9 cellular contexts compared by ENCODE assay signal in genomic region chr17:78361227-78361683, GRCh38. TPM values are rescaled to one million over a fixed set of nuclear protein-coding genes. Genes with fewer than 3 reads are reported as not detected.
DNase-seq lines count a peak whose midpoint lies in the region; ATAC-seq, FAIRE-seq and TF ChIP-seq lines count a peak whose summit lies in the region.
"Had no signal": no experiment of that assay in that cellular context is flagged by ENCODE, and none has a peak within 500 bp of the region (broad histone marks: within the 10 kb centered on the region; RNA-seq: fewer than 3 reads in every experiment).

No MANE protein-coding gene starts in this region.

- H2BK5ac ChIP-seq in H1 (ENCODE audit: low read depth, low read length) (peak overlapping the region; percentile 92), neuronal stem cell (ENCODE audit: low read length) (peak overlapping the region; percentile 99)

- H3K9me3 ChIP-seq in CD4-positive, CD25-positive, alpha-beta regulatory T cell (ENCODE audit: control insufficient read depth in 2 of 2, low read length in 2 of 2): no peaks in the 10 kb centered on the region
- H3K9me3 ChIP-seq in HUES48 (ENCODE audit: control insufficient read depth, insufficient read depth, low read length): no peaks in the 10 kb centered on the region
- no peaks in the 10 kb centered on the region for H3K9me3 ChIP-seq in H1 (ENCODE audit: insufficient read depth in 2 of 2, low read depth in 1 of 2, low read length in 1 of 2)
- no peaks in the 10 kb centered on the region for H3K9me3 ChIP-seq in neuronal stem cell (replicated peaks in 1 of 2; ENCODE audit: control insufficient read depth in 2 of 2, insufficient read depth in 1 of 2, low read depth in 1 of 2, low read length in 2 of 2)

- H2AK5ac ChIP-seq in H1 (ENCODE audit: low read depth, low read length): peak overlapping the region; percentile 59; the same call in 1 of the 2 replicates
- H2AK5ac ChIP-seq in neuronal stem cell (ENCODE audit: low read depth, low read length): peak overlapping the region; percentile 40

- no peak for TF ChIP-seq EP300 in H1 (IDR thresholded peaks at IDR 0.05; ENCODE audit: borderline replicate concordance in 1 of 2, low read depth in 2 of 2, low read length in 2 of 2)

- peak overlapping the region; percentile 96 for H3K4ac ChIP-seq in H1 (replicated peaks; ENCODE audit: insufficient read length, low read depth, low read length)
- peak overlapping the region; percentile 32 for H3K4ac ChIP-seq in neuronal stem cell (ENCODE audit: low read length)

- H2BK12ac ChIP-seq in H1 (ENCODE audit: low read depth, low read length) (peak overlapping the region; percentile 92), neuronal stem cell (ENCODE audit: low read length) (peak overlapping the region; percentile 33)

- H3K79me2 ChIP-seq in H1 (ENCODE audit: control insufficient read depth in 1 of 2, insufficient read depth in 2 of 2, low read length in 2 of 2): peaks cover 8 to 28% of the 10 kb centered on the region in 2 experiments; a peak in 3 of 4 replicates

- POLR2A ChIA-PET in H1 (lab: Charles Lee; ENCODE audit: partially characterized antibody): interaction anchor here (0.6 to 4.9 kb wide), 10 partner anchors 8 to 124 kb away, joined by 3 to 29 read pairs (median 8); no protein-coding TSS in a partner anchor

- peak overlapping the region; percentile 57 for H4K8ac ChIP-seq in H1 (ENCODE audit: extremely low read depth, insufficient read depth, low read length)
- no peak overlapping the region for H4K8ac ChIP-seq in neuronal stem cell (ENCODE audit: low read depth, low read length)

- peak overlapping the region; percentile 65; the same call in 1 of the 2 replicates for H2BK15ac ChIP-seq in H1 (ENCODE audit: low read length)
- H2BK15ac ChIP-seq in neuronal stem cell (ENCODE audit: low read length): no peak overlapping the region

- H3K56ac ChIP-seq in H1 (replicated peaks; ENCODE audit: insufficient read length, low read depth, low read length): no peak overlapping the region

- TF ChIP-seq RAD21 in H1 (IDR thresholded peaks at IDR 0.05 in 1 of 2, conservative IDR thresholded peaks at IDR 0.05 in 1 of 2; ENCODE audit: low read depth in 2 of 2, low read length in 2 of 2): no peak

- H4K5ac ChIP-seq in H1 (ENCODE audit: insufficient read length, low read depth, low read length): peak overlapping the region; percentile 56

- no peak overlapping the region for H3K4me3 ChIP-seq in CD4-positive, CD25-positive, alpha-beta regulatory T cell (ENCODE audit: low read depth, low read length)
- H3K4me3 ChIP-seq in HUES48 (ENCODE audit: low read depth, low read length): peak overlapping the region; percentile 82
- peak overlapping the region; percentile 1 to 81 (median 61); a peak in 6 of 8 replicates for H3K4me3 ChIP-seq in H1 (ENCODE audit: extremely low read depth in 1 of 4, insufficient read depth in 2 of 4, low read depth in 3 of 4, low read length in 4 of 4)
- peak overlapping the region in 1 of 2 donors; percentile 62 for H3K4me3 ChIP-seq in neuronal stem cell (ENCODE audit: low read length in 2 of 2)

- H3K79me1 ChIP-seq in H1 (ENCODE audit: low read depth, low read length) (no peaks in the 10 kb centered on the region), neuronal stem cell (ENCODE audit: low read depth, low read length) (peaks cover 12% of the 10 kb centered on the region)

- peaks cover 16 to 20% of the 10 kb centered on the region in 2 experiments for H4K20me1 ChIP-seq in H1 (replicated peaks in 1 of 2; ENCODE audit: control insufficient read depth in 1 of 2, insufficient read depth in 2 of 2, low read length in 2 of 2)

- peak overlapping the region; percentile 66 to 92 for H3K4me2 ChIP-seq in H1 (ENCODE audit: insufficient read depth in 1 of 2, low read depth in 2 of 2, low read length in 2 of 2)
- peak overlapping the region; percentile 99 for H3K4me2 ChIP-seq in neuronal stem cell (ENCODE audit: insufficient read depth, low read length, poor library complexity, severe bottlenecking)

- peaks cover 18% of the 10 kb centered on the region for H3K36me3 ChIP-seq in CD4-positive, CD25-positive, alpha-beta regulatory T cell (ENCODE audit: control insufficient read depth, insufficient read depth, low read length)
- H3K36me3 ChIP-seq in HUES48 (ENCODE audit: control insufficient read depth, insufficient read depth, low read length) (peaks cover 14% of the 10 kb centered on the region), H1 (ENCODE audit: control insufficient read depth in 2 of 4, insufficient read depth in 4 of 4, low read length in 3 of 4) (peaks cover 2 to 19% (median 7%) of the 10 kb centered on the region in 4 experiments; a peak in 5 of 8 replicates), neuronal stem cell (replicated peaks in 1 of 2; ENCODE audit: control insufficient read depth in 2 of 2, insufficient read depth in 2 of 2, low read length in 2 of 2) (peaks cover 13 to 28% of the 10 kb centered on the region in 2 donors)

- 35% methylated on average over 10 of the region's 12 CpGs; no CpG with 5 or more reads in 1 of the 2 experiments for WGBS in H1 (ENCODE audit: extremely low coverage in 1 of 2, insufficient coverage in 1 of 2, insufficient read length in 1 of 2, insufficient replicate concordance in 2 of 2, low coverage in 1 of 2, low lambda C conversion rate in 2 of 2, missing lambda C conversion rate in 1 of 2), 2 experiments
- WGBS in neuronal stem cell (ENCODE audit: extremely low coverage in 2 of 2, insufficient read length in 2 of 2, insufficient replicate concordance in 1 of 2), 2 donors: no CpG with 5 or more reads among the region's 12 CpGs

- H3K4me3 Mint-ChIP-seq in CD4-positive, CD25-positive, alpha-beta regulatory T cell: peak overlapping the region; percentile 72 to 92 (median 84)

- H2BK120ac ChIP-seq in H1 (replicated peaks; ENCODE audit: low read depth, low read length): peak overlapping the region; percentile 66
- H2BK120ac ChIP-seq in neuronal stem cell (ENCODE audit: low read depth, low read length): peak overlapping the region; percentile 38

- H3K9ac ChIP-seq in HUES48 (ENCODE audit: low read depth, low read length): no peak overlapping the region
- no peak overlapping the region; a peak in 1 of 7 replicates for H3K9ac ChIP-seq in H1 (replicated peaks in 1 of 4; ENCODE audit: extremely low read depth in 1 of 4, low read depth in 3 of 4, low read length in 3 of 4)
- no peak overlapping the region for H3K9ac ChIP-seq in neuronal stem cell (ENCODE audit: low read depth, low read length, poor library complexity)

- 0 out of 2 replicates have a peak overlapping the region, but pooled peaks have one; percentile 80 for H2BK20ac ChIP-seq in H1 (ENCODE audit: low read length)

- peaks cover 2 to 41% (median 8%) of the 10 kb centered on the region in 4 donors for H3K4me1 Mint-ChIP-seq in CD4-positive, CD25-positive, alpha-beta regulatory T cell

- H4K91ac ChIP-seq in H1 (replicated peaks; ENCODE audit: insufficient read length, low read length) (peak overlapping the region; percentile 92), neuronal stem cell (ENCODE audit: low read depth, low read length, poor library complexity) (no peak overlapping the region)

- DNase-seq in CD4-positive, CD25-positive, alpha-beta regulatory T cell: no peak
- DNase-seq in H1 (ENCODE audit: low read depth in 1 of 2, low spot score in 2 of 2) (no peak), neuronal stem cell (ENCODE audit: low spot score) (no peak), KBM-7 (no peak), NCI-H1092 treated with DMSO at 0.1 percent for 48 hours (lab: John Stamatoyannopoulos, UW) (no peak)

- peaks cover 14% of the 10 kb centered on the region for H3K23me2 ChIP-seq in H1 (ENCODE audit: low read depth, low read length)

- H3K18ac ChIP-seq in H1 (ENCODE audit: extremely low read depth, low read length): peak overlapping the region; percentile 95
- H3K18ac ChIP-seq in neuronal stem cell (ENCODE audit: low read length): peak overlapping the region; percentile 82

- peak overlapping the region in 2 of 3 donors; percentile 85 to 90 for H3K27ac Mint-ChIP-seq in CD4-positive, CD25-positive, alpha-beta regulatory T cell

- no peak for ATAC-seq in CD4-positive, CD25-positive, alpha-beta regulatory T cell (ENCODE audit: low read depth in 2 of 2)
- ATAC-seq in GM18505 (IDR thresholded peaks at IDR 0.05; ENCODE audit: unreplicated experiment) (no peak), GM21528 (IDR thresholded peaks at IDR 0.05; ENCODE audit: low FRiP score, unreplicated experiment) (no peak)

- FAIRE-seq in H1 (lab: Jason Lieb, UNC): peak; percentile 57

- H3K27ac ChIP-seq in CD4-positive, CD25-positive, alpha-beta regulatory T cell (ENCODE audit: insufficient read depth, low read length, poor library complexity, severe bottlenecking): no peak overlapping the region
- peak overlapping the region; percentile 81 for H3K27ac ChIP-seq in HUES48 (ENCODE audit: low read depth, low read length)
- 0 out of 2 replicates have a peak overlapping the region, but pooled peaks have one; percentile 23 for H3K27ac ChIP-seq in H1 (ENCODE audit: low read depth, low read length)
- H3K27ac ChIP-seq in neuronal stem cell (replicated peaks; ENCODE audit: low read length): no peak overlapping the region
- H3K27ac ChIP-seq: HL-60 had no signal

- in situ Hi-C loops in KBM-7 (cut with MboI; ENCODE audit: low pct_unique_long_range_greater_than_20kb, low sequenced_read_pairs): no loop called here

- TF ChIP-seq POLR2A in H1 (IDR thresholded peaks at IDR 0.05; ENCODE audit: control extremely low read depth in 1 of 2, low read depth in 2 of 2, low read length in 2 of 2): no peak
- no peak for TF ChIP-seq POLR2A in GM18505 (IDR thresholded peaks at IDR 0.05; ENCODE audit: borderline replicate concordance, extremely low read depth, insufficient read depth, insufficient read length)

- H3K14ac ChIP-seq in H1 (ENCODE audit: insufficient read length) (no peak overlapping the region), neuronal stem cell (ENCODE audit: low read length) (no peak overlapping the region)

- TF ChIP-seq CTCF in H1 (IDR thresholded peaks at IDR 0.05; ENCODE audit: control extremely low read depth in 1 of 3, insufficient read depth in 1 of 3, low read depth in 1 of 3, low read length in 3 of 3): no peak

- H2AFZ ChIP-seq in H1 (ENCODE audit: low read length) (no peak overlapping the region), neuronal stem cell (ENCODE audit: low read length) (peak overlapping the region; percentile 91)

- H3K23ac ChIP-seq in H1 (ENCODE audit: insufficient read length): no peak overlapping the region
- H3K23ac ChIP-seq in neuronal stem cell (ENCODE audit: low read depth, low read length, poor library complexity): no peak overlapping the region

- H3K36me3 Mint-ChIP-seq in CD4-positive, CD25-positive, alpha-beta regulatory T cell: peaks cover 6% of the 10 kb centered on the region

- H3K9me3 Mint-ChIP-seq in CD4-positive, CD25-positive, alpha-beta regulatory T cell: no peaks in the 10 kb centered on the region

- H3K4me1 ChIP-seq in CD4-positive, CD25-positive, alpha-beta regulatory T cell (ENCODE audit: control insufficient read depth, insufficient read depth, low read length, poor library complexity, severe bottlenecking): peaks cover 40% of the 10 kb centered on the region
- H3K4me1 ChIP-seq in HUES48 (ENCODE audit: control insufficient read depth, insufficient read depth, low read length): peaks cover 63% of the 10 kb centered on the region
- H3K4me1 ChIP-seq in H1 (replicated peaks in 1 of 4; ENCODE audit: control insufficient read depth in 3 of 4, insufficient read depth in 4 of 4, low read length in 3 of 4): peaks cover 13 to 52% (median 42%) of the 10 kb centered on the region in 4 experiments
- H3K4me1 ChIP-seq in neuronal stem cell (ENCODE audit: control insufficient read depth in 2 of 2, insufficient read depth in 1 of 2, low read depth in 1 of 2, low read length in 2 of 2): peaks cover 43 to 50% of the 10 kb centered on the region in 2 donors

- CTCF ChIA-PET in H1 (lab: Charles Lee; ENCODE audit: partially characterized antibody): interaction anchor here (0.5 to 20.5 kb wide), 26 partner anchors 15 to 252 kb away, joined by 3 to 257 read pairs (median 4); no protein-coding TSS in a partner anchor

- peaks cover 4% of the 10 kb centered on the region for H3K27me3 ChIP-seq in CD4-positive, CD25-positive, alpha-beta regulatory T cell (ENCODE audit: control insufficient read depth, insufficient read depth, low read length)
- peaks cover 31% of the 10 kb centered on the region for H3K27me3 ChIP-seq in HUES48 (ENCODE audit: control insufficient read depth, insufficient read depth, low read length)
- H3K27me3 ChIP-seq in H1 (replicated peaks in 1 of 4; ENCODE audit: control insufficient read depth in 3 of 4, extremely low read depth in 1 of 4, insufficient read depth in 3 of 4, low read length in 3 of 4): peaks cover 0 to 16% (median 5%) of the 10 kb centered on the region in 4 experiments; a peak in 4 of 7 replicates
- no peaks in the 10 kb centered on the region for H3K27me3 ChIP-seq in neuronal stem cell (ENCODE audit: control insufficient read depth in 3 of 3, insufficient read depth in 3 of 3, low read depth in 1 of 3, low read length in 3 of 3)

- H3K27me3 Mint-ChIP-seq in CD4-positive, CD25-positive, alpha-beta regulatory T cell: peaks cover 14% of the 10 kb centered on the region

RNA-seq across cellular contexts. Expression of gene SOCS3, which starts 1.4 kb away (rescaled TPM):
- 218 TPM for total RNA-seq in CD4-positive, CD25-positive, alpha-beta regulatory T cell
- polyA plus RNA-seq in CD4-positive, CD25-positive, alpha-beta regulatory T cell: 10 to 100 TPM; 26.4 to 74.2 (median 51.2) TPM
- total RNA-seq in H1 (2021; fragmentation: NEBNext Ultra II Directional; extraction: Animal tissue kit (Norgen Biotek cat#: 25700)): 47.9 and 49.4 TPM in 2 replicates
- polyA plus RNA-seq in H1 (2011; rRNA removed): 10.1 and 15.2 TPM in 2 replicates
- polyA plus RNA-seq in H1 (2011; cell fraction: cytosol; rRNA removed): 13.5 TPM
- 33.4 TPM for polyA plus RNA-seq in H1 (2011; cell fraction: nucleus; rRNA removed)
- 13.7 to 17.9 TPM (median 15.6 TPM) in 4 replicates for polyA plus RNA-seq in H1 (2012, experiment 1 of 2)
- polyA plus RNA-seq in H1 (2012, experiment 2 of 2): 21.7 TPM
- polyA plus RNA-seq in H1 (2013, experiment 1 of 2): 28.0 TPM
- polyA plus RNA-seq in H1 (2013, experiment 2 of 2): 27.0 TPM
- polyA minus RNA-seq in H1 (2011; rRNA and poly(A)+ RNA removed): 7.3 and 11.0 TPM in 2 replicates
- polyA minus RNA-seq in H1 (2011; cell fraction: cytosol; rRNA and poly(A)+ RNA removed): 17.7 TPM
- polyA minus RNA-seq in H1 (2011; cell fraction: nucleus; rRNA and poly(A)+ RNA removed): 14.3 TPM
- 17.8 TPM for polyA plus RNA-seq in neuronal stem cell (2013, experiment 1 of 2)
- 18.2 TPM for polyA plus RNA-seq in neuronal stem cell (2013, experiment 2 of 2)

RNA-seq across cellular contexts. Expression of gene PGS1, which starts 17.2 kb away (rescaled TPM):
- 50.1 TPM for total RNA-seq in CD4-positive, CD25-positive, alpha-beta regulatory T cell
- 10 to 100 TPM; 29.6 to 35.4 (median 31.5) TPM for polyA plus RNA-seq in CD4-positive, CD25-positive, alpha-beta regulatory T cell
- total RNA-seq in H1 (2021; fragmentation: NEBNext Ultra II Directional; extraction: Animal tissue kit (Norgen Biotek cat#: 25700)): 56.7 and 60.0 TPM in 2 replicates
- polyA plus RNA-seq in H1 (2011; rRNA removed): 46.7 and 69.3 TPM in 2 replicates
- 69.5 TPM for polyA plus RNA-seq in H1 (2011; cell fraction: cytosol; rRNA removed)
- polyA plus RNA-seq in H1 (2011; cell fraction: nucleus; rRNA removed): 180 TPM
- polyA plus RNA-seq in H1 (2012, experiment 1 of 2): 38.8 to 53.2 TPM (median 48.6 TPM) in 4 replicates
- polyA plus RNA-seq in H1 (2012, experiment 2 of 2): 42.4 TPM
- 34.5 TPM for polyA plus RNA-seq in H1 (2013, experiment 1 of 2)
- 33.4 TPM for polyA plus RNA-seq in H1 (2013, experiment 2 of 2)
- 49.7 and 65.7 TPM in 2 replicates for polyA minus RNA-seq in H1 (2011; rRNA and poly(A)+ RNA removed)
- polyA minus RNA-seq in H1 (2011; cell fraction: cytosol; rRNA and poly(A)+ RNA removed): 37.5 TPM
- polyA minus RNA-seq in H1 (2011; cell fraction: nucleus; rRNA and poly(A)+ RNA removed): 62.2 TPM
- 28.6 TPM for polyA plus RNA-seq in neuronal stem cell (2013, experiment 1 of 2)
- polyA plus RNA-seq in neuronal stem cell (2013, experiment 2 of 2): 27.5 TPM

Comparison
In these comparisons a context has a peak if more than half of its experiments do, and no peak if none do; other contexts are left out.
1. H3K27ac ChIP-seq: peak in HUES48 (single experiment) and H1 (single experiment); none in CD4-positive, CD25-positive, alpha-beta regulatory T cell (single experiment) and neuronal stem cell (single experiment).